1 cellular context compared by ENCODE assay signal in genomic region chr6:33273924-33274902, GRCh38.
TF ChIP-seq lines count a peak whose summit lies in the region.

No MANE protein-coding gene starts in this region.

TF ChIP-seq in K562, 482 proteins besides CTCF, POLR2A, EP300 and RAD21 (continued from another document):
- TF ChIP-seq CBFA2T3 (IDR thresholded peaks at IDR 0.05) = 0 out of 2 replicates have a peak, but pooled peaks have one; percentile 27
- TF ChIP-seq RCOR1 (IDR thresholded peaks at IDR 0.05; ENCODE audit: borderline replicate concordance in 1 of 2, low read depth in 2 of 2, low read length in 2 of 2) = peak; percentile 73 to 97
